ENCODE assay signal across 19 cellular contexts in genomic region chr3:13869944-13870343, GRCh38. TPM values are rescaled to one million over a fixed set of nuclear protein-coding genes. Genes with fewer than 3 reads are reported as not detected.
"Had no signal": no experiment of that assay in that cellular context is flagged by ENCODE, and none has a peak within 500 bp of the region (broad histone marks: within the 10 kb centered on the region; RNA-seq: fewer than 3 reads in every experiment).

No MANE protein-coding gene starts in this region.

- H3K36me3 ChIP-seq: adrenal gland, colonic mucosa, pancreas, sigmoid colon, SJSA1, stomach, upper lobe of right lung had no signal

- H3K4me3 ChIP-seq: adrenal gland, colonic mucosa, pancreas, sigmoid colon, SJSA1, stomach, testis, upper lobe of right lung had no signal

- H3K27ac Mint-ChIP-seq: activated naive CD4-positive, alpha-beta T cell treated with anti-CD3 and anti-CD28 coated beads for 36 hours had no signal

- H3K4me1 ChIP-seq: adrenal gland, colonic mucosa, pancreas, sigmoid colon, SJSA1, stomach, testis, upper lobe of right lung had no signal

- H3K27ac ChIP-seq: adrenal gland, colonic mucosa, pancreas, sigmoid colon, SJSA1, stomach, testis, upper lobe of right lung had no signal

- H3K27me3 ChIP-seq: adrenal gland, colonic mucosa, pancreas, testis, upper lobe of right lung had no signal

- H3K4me3 Mint-ChIP-seq: activated naive CD4-positive, alpha-beta T cell treated with anti-CD3 and anti-CD28 coated beads for 36 hours; neural crest cell had no signal

- ATAC-seq: activated CD4-positive, CD25-positive, alpha-beta regulatory T cell treated with anti-CD3 and anti-CD28 coated beads, Interleukin-2, amount 50 U/mL, for 24 hours; esophagus mucosa; left ventricle myocardium superior; pancreas; upper lobe of right lung had no signal

- H3K9me3 ChIP-seq: adrenal gland, colonic mucosa, pancreas, SJSA1, testis, upper lobe of right lung had no signal

- DNase-seq: activated CD8-positive, alpha-beta memory T cell treated with anti-CD3 and anti-CD28 coated beads, Interleukin-2, amount 50 U/mL, for 48 hours; activated naive CD4-positive, alpha-beta T cell treated with anti-CD3 and anti-CD28 coated beads for 36 hours; adrenal gland; colonic mucosa; hippocampal formation; kidney glomerular epithelial cell; left ventricle myocardium superior; mesenchymal stem cell; pancreas; sigmoid colon; stimulated activated CD4-positive, alpha-beta T cell treated with anti-CD3 and anti-CD28 coated beads, Interleukin-1b, Interleukin-23, amount 100 ng/mL, for 48 hours; stomach; SW 1271; testis; upper lobe of right lung had no signal

- H3K9me3 Mint-ChIP-seq: activated naive CD4-positive, alpha-beta T cell treated with anti-CD3 and anti-CD28 coated beads for 36 hours had no signal

RNA-seq across cellular contexts. Expression of gene WNT7A, which starts 9.9 kb away (rescaled TPM):
- total RNA-seq: colonic mucosa, left ventricle myocardium superior, sigmoid colon, SJSA1, stomach had no signal
- polyA plus RNA-seq: adrenal gland had no signal
